In the genomic region with DNA sequence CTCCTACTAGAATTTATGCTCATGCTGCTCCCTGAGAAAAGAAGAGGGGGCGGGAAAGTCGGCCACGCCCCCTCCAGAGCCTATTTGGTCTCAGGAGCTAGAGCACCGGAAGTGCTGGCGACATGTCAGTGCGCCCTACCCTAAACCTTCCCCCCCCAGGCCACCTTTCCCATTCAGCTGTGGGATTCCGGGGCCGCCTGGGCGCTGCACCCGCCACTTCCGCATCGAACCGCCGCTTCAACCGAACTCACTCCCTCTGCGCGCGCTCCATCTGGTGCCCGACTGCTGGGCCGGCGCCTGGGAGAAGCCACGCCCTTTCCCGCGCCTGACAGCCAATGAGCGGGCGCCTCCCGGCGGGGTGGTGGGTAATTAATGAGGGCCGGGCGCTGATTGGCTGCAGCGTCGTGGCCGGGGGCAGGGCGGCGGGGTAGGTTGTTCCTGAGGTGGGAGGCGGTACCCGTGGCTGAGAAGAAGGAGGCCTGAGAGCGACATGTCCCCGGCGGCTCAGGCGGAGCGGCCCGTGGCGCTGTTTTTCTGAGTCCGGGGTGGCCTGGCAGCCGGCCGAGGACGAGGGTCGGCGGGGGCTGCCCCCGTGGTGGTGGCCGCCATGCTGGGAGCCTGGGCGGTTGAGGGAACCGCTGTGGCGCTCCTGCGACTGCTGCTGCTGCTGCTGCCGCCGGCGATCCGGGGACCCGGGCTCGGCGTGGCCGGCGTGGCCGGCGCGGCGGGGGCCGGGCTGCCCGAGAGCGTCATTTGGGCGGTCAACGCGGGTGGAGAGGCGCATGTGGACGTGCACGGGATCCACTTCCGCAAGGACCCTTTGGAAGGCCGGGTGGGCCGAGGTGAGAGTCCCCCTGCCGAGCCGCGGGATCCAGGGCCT, we compare ENCODE assay signal across 1 cellular context.
TF ChIP-seq lines count a peak whose summit lies in the region.

A gene with protein sequence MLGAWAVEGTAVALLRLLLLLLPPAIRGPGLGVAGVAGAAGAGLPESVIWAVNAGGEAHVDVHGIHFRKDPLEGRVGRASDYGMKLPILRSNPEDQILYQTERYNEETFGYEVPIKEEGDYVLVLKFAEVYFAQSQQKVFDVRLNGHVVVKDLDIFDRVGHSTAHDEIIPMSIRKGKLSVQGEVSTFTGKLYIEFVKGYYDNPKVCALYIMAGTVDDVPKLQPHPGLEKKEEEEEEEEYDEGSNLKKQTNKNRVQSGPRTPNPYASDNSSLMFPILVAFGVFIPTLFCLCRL (plus strand): TSS at position 460 of the 880 bp plus-strand sequence. CDS start 148 bp downstream, at position 608.

TF ChIP-seq in H1, 55 proteins besides CTCF, POLR2A, EP300 and RAD21 (continues in another document):
- no peak for TF ChIP-seq NRF1 (IDR thresholded peaks at IDR 0.05; ENCODE audit: low read depth, low read length)
- TF ChIP-seq, protein P1, sequence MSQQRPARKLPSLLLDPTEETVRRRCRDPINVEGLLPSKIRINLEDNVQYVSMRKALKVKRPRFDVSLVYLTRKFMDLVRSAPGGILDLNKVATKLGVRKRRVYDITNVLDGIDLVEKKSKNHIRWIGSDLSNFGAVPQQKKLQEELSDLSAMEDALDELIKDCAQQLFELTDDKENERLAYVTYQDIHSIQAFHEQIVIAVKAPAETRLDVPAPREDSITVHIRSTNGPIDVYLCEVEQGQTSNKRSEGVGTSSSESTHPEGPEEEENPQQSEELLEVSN (IDR thresholded peaks at IDR 0.05) = peak; percentile 27; the same call in 1 of the 2 replicates
- TF ChIP-seq PHF8 (conservative IDR thresholded peaks at IDR 0.05; ENCODE audit: low read depth, low read length) = peak; percentile 63
- peak; percentile 49; the same call in 1 of the 2 replicates for TF ChIP-seq TEAD4 (IDR thresholded peaks at IDR 0.05; ENCODE audit: low read depth, low read length)
- TF ChIP-seq SP2 (IDR thresholded peaks at IDR 0.05; ENCODE audit: low read length) = no peak
- TF ChIP-seq YY1 (IDR thresholded peaks at IDR 0.05; ENCODE audit: low read depth, low read length) = peak; percentile 57; the same call in 1 of the 2 replicates
- no peak for TF ChIP-seq SIRT6 (IDR thresholded peaks at IDR 0.05; ENCODE audit: low read length)
- TF ChIP-seq SAP30 (IDR thresholded peaks at IDR 0.05; ENCODE audit: insufficient read depth, insufficient replicate concordance, low read length) = no peak
- TF ChIP-seq SP4 (IDR thresholded peaks at IDR 0.05; ENCODE audit: low read length) = no peak; the same call in 1 of the 2 replicates
- TF ChIP-seq, protein P2, sequence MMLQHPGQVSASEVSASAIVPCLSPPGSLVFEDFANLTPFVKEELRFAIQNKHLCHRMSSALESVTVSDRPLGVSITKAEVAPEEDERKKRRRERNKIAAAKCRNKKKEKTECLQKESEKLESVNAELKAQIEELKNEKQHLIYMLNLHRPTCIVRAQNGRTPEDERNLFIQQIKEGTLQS (IDR thresholded peaks at IDR 0.05; ENCODE audit: insufficient read depth, low read depth, low read length) = no peak
- no peak for TF ChIP-seq RXRA (IDR thresholded peaks at IDR 0.05; ENCODE audit: insufficient read depth, low read depth, low read length)
- TF ChIP-seq SIX5 (IDR thresholded peaks at IDR 0.05; ENCODE audit: low read depth, low read length) = no peak
- TF ChIP-seq HDAC6 (IDR thresholded peaks at IDR 0.05; ENCODE audit: low read depth, low read length) = no peak
- TF ChIP-seq CHD1 (IDR thresholded peaks at IDR 0.05; ENCODE audit: low read depth, low read length) = no peak
- no peak for TF ChIP-seq MAFK (IDR thresholded peaks at IDR 0.05; ENCODE audit: low read depth, low read length)
- TF ChIP-seq KDM5A (IDR thresholded peaks at IDR 0.05; ENCODE audit: low read length) = no peak; the same call in 1 of the 2 replicates
- no peak for TF ChIP-seq GTF2F1 (IDR thresholded peaks at IDR 0.05; ENCODE audit: borderline replicate concordance, low read depth, low read length)
- no peak for TF ChIP-seq BACH1 (IDR thresholded peaks at IDR 0.05; ENCODE audit: low read length)
- TF ChIP-seq JUN (IDR thresholded peaks at IDR 0.05; ENCODE audit: low read depth, low read length) = 0 out of 2 replicates have a peak, but pooled peaks have one; percentile 59
- TF ChIP-seq, protein P3, sequence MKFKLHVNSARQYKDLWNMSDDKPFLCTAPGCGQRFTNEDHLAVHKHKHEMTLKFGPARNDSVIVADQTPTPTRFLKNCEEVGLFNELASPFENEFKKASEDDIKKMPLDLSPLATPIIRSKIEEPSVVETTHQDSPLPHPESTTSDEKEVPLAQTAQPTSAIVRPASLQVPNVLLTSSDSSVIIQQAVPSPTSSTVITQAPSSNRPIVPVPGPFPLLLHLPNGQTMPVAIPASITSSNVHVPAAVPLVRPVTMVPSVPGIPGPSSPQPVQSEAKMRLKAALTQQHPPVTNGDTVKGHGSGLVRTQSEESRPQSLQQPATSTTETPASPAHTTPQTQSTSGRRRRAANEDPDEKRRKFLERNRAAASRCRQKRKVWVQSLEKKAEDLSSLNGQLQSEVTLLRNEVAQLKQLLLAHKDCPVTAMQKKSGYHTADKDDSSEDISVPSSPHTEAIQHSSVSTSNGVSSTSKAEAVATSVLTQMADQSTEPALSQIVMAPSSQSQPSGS (IDR thresholded peaks at IDR 0.05; ENCODE audit: low read length) = no peak
- TF ChIP-seq RFX5 (IDR thresholded peaks at IDR 0.05; ENCODE audit: borderline replicate concordance, low read depth, low read length) = no peak
- TF ChIP-seq SUZ12 (IDR thresholded peaks at IDR 0.05; ENCODE audit: low read length) = no peak
- TF ChIP-seq CHD2 (IDR thresholded peaks at IDR 0.05; ENCODE audit: low read length) = 0 out of 2 replicates have a peak, but pooled peaks have one; percentile 13
- TF ChIP-seq JUND (IDR thresholded peaks at IDR 0.05; ENCODE audit: low read length) = 0 out of 2 replicates have a peak, but pooled peaks have one; percentile 7
- TF ChIP-seq SP1 (IDR thresholded peaks at IDR 0.05; ENCODE audit: low read depth, low read length) = peak; percentile 65; the same call in 1 of the 2 replicates
- TF ChIP-seq, protein P4, sequence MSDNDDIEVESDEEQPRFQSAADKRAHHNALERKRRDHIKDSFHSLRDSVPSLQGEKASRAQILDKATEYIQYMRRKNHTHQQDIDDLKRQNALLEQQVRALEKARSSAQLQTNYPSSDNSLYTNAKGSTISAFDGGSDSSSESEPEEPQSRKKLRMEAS (IDR thresholded peaks at IDR 0.05) = peak; percentile 70
- peak; percentile 47 for TF ChIP-seq TAF7 (optimal IDR thresholded peaks at IDR 0.05; ENCODE audit: borderline replicate concordance, low read depth, low read length)
- TF ChIP-seq EZH2 (IDR thresholded peaks at IDR 0.05; ENCODE audit: low read depth, low read length, severe bottlenecking) = no peak
- TF ChIP-seq BRCA1 (IDR thresholded peaks at IDR 0.05; ENCODE audit: low read depth, low read length) = no peak
- TF ChIP-seq ZNF274 (IDR thresholded peaks at IDR 0.05; ENCODE audit: borderline replicate concordance, extremely low read depth, low read length) = no peak
- TF ChIP-seq HDAC2 (IDR thresholded peaks at IDR 0.05; ENCODE audit: borderline replicate concordance in 1 of 2, low read depth in 2 of 2, low read length in 2 of 2) = no peak; a peak in 2 of 4 replicates
- TF ChIP-seq ASH2L (IDR thresholded peaks at IDR 0.05; ENCODE audit: low read length) = peak; percentile 77
- peak; percentile 74; the same call in 1 of the 2 replicates for TF ChIP-seq POLR2AphosphoS5 (IDR thresholded peaks at IDR 0.05; ENCODE audit: low read depth, low read length)
- no peak for TF ChIP-seq NANOG (IDR thresholded peaks at IDR 0.05; ENCODE audit: insufficient read depth, low read depth, low read length, poor library complexity, severe bottlenecking)
- TF ChIP-seq, protein P5, sequence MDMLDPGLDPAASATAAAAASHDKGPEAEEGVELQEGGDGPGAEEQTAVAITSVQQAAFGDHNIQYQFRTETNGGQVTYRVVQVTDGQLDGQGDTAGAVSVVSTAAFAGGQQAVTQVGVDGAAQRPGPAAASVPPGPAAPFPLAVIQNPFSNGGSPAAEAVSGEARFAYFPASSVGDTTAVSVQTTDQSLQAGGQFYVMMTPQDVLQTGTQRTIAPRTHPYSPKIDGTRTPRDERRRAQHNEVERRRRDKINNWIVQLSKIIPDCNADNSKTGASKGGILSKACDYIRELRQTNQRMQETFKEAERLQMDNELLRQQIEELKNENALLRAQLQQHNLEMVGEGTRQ (IDR thresholded peaks at IDR 0.05; ENCODE audit: low read length) = no peak
- peak; percentile 57; the same call in 1 of the 2 replicates for TF ChIP-seq TBP (IDR thresholded peaks at IDR 0.05; ENCODE audit: low read depth, low read length)
- no peak for TF ChIP-seq CBX5 (IDR thresholded peaks at IDR 0.05; ENCODE audit: low read depth, low read length)
- TF ChIP-seq, protein P6, sequence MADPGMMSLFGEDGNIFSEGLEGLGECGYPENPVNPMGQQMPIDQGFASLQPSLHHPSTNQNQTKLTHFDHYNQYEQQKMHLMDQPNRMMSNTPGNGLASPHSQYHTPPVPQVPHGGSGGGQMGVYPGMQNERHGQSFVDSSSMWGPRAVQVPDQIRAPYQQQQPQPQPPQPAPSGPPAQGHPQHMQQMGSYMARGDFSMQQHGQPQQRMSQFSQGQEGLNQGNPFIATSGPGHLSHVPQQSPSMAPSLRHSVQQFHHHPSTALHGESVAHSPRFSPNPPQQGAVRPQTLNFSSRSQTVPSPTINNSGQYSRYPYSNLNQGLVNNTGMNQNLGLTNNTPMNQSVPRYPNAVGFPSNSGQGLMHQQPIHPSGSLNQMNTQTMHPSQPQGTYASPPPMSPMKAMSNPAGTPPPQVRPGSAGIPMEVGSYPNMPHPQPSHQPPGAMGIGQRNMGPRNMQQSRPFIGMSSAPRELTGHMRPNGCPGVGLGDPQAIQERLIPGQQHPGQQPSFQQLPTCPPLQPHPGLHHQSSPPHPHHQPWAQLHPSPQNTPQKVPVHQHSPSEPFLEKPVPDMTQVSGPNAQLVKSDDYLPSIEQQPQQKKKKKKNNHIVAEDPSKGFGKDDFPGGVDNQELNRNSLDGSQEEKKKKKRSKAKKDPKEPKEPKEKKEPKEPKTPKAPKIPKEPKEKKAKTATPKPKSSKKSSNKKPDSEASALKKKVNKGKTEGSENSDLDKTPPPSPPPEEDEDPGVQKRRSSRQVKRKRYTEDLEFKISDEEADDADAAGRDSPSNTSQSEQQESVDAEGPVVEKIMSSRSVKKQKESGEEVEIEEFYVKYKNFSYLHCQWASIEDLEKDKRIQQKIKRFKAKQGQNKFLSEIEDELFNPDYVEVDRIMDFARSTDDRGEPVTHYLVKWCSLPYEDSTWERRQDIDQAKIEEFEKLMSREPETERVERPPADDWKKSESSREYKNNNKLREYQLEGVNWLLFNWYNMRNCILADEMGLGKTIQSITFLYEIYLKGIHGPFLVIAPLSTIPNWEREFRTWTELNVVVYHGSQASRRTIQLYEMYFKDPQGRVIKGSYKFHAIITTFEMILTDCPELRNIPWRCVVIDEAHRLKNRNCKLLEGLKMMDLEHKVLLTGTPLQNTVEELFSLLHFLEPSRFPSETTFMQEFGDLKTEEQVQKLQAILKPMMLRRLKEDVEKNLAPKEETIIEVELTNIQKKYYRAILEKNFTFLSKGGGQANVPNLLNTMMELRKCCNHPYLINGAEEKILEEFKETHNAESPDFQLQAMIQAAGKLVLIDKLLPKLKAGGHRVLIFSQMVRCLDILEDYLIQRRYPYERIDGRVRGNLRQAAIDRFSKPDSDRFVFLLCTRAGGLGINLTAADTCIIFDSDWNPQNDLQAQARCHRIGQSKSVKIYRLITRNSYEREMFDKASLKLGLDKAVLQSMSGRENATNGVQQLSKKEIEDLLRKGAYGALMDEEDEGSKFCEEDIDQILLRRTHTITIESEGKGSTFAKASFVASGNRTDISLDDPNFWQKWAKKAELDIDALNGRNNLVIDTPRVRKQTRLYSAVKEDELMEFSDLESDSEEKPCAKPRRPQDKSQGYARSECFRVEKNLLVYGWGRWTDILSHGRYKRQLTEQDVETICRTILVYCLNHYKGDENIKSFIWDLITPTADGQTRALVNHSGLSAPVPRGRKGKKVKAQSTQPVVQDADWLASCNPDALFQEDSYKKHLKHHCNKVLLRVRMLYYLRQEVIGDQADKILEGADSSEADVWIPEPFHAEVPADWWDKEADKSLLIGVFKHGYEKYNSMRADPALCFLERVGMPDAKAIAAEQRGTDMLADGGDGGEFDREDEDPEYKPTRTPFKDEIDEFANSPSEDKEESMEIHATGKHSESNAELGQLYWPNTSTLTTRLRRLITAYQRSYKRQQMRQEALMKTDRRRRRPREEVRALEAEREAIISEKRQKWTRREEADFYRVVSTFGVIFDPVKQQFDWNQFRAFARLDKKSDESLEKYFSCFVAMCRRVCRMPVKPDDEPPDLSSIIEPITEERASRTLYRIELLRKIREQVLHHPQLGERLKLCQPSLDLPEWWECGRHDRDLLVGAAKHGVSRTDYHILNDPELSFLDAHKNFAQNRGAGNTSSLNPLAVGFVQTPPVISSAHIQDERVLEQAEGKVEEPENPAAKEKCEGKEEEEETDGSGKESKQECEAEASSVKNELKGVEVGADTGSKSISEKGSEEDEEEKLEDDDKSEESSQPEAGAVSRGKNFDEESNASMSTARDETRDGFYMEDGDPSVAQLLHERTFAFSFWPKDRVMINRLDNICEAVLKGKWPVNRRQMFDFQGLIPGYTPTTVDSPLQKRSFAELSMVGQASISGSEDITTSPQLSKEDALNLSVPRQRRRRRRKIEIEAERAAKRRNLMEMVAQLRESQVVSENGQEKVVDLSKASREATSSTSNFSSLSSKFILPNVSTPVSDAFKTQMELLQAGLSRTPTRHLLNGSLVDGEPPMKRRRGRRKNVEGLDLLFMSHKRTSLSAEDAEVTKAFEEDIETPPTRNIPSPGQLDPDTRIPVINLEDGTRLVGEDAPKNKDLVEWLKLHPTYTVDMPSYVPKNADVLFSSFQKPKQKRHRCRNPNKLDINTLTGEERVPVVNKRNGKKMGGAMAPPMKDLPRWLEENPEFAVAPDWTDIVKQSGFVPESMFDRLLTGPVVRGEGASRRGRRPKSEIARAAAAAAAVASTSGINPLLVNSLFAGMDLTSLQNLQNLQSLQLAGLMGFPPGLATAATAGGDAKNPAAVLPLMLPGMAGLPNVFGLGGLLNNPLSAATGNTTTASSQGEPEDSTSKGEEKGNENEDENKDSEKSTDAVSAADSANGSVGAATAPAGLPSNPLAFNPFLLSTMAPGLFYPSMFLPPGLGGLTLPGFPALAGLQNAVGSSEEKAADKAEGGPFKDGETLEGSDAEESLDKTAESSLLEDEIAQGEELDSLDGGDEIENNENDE (IDR thresholded peaks at IDR 0.05; ENCODE audit: insufficient replicate concordance, low read length) = no peak
- TF ChIP-seq POU5F1 (IDR thresholded peaks at IDR 0.05; ENCODE audit: low read depth, low read length) = no peak
- TF ChIP-seq SRF (IDR thresholded peaks at IDR 0.05; ENCODE audit: low read depth, low read length) = peak; percentile 55; the same call in 1 of the 2 replicates
- peak; percentile 78 to 93; a peak in 3 of 4 replicates for TF ChIP-seq SIN3A (conservative IDR thresholded peaks at IDR 0.05 in 1 of 2, IDR thresholded peaks at IDR 0.05 in 1 of 2; ENCODE audit: low read depth in 1 of 2, low read length in 2 of 2)
- TF ChIP-seq CEBPB (IDR thresholded peaks at IDR 0.05; ENCODE audit: low read depth, low read length) = no peak
- no peak for TF ChIP-seq BCL11A (IDR thresholded peaks at IDR 0.05; ENCODE audit: low read depth in 2 of 2, low read length in 2 of 2)
- TF ChIP-seq RBBP5 (IDR thresholded peaks at IDR 0.05; ENCODE audit: borderline replicate concordance, low read depth, low read length) = 0 out of 2 replicates have a peak, but pooled peaks have one; percentile 66
- no peak for TF ChIP-seq KDM4A (IDR thresholded peaks at IDR 0.05; ENCODE audit: low read depth, low read length, severe bottlenecking)
- TF ChIP-seq CREB1 (IDR thresholded peaks at IDR 0.05) = peak; percentile 65
- peak; percentile 79; the same call in 1 of the 2 replicates for TF ChIP-seq TAF1 (IDR thresholded peaks at IDR 0.05; ENCODE audit: low read depth, low read length)
- 0 out of 2 replicates have a peak, but pooled peaks have one; percentile 31 for TF ChIP-seq EGR1 (IDR thresholded peaks at IDR 0.05; ENCODE audit: borderline replicate concordance, low read depth, low read length)
- no peak for TF ChIP-seq TCF12 (IDR thresholded peaks at IDR 0.05; ENCODE audit: low read depth, low read length)
